Comparison of ENCODE assay signal across 5 cellular contexts in genomic region chr9:104351726-104352125, GRCh38.
"Had no signal": no experiment of that assay in that cellular context is flagged by ENCODE, and none has a peak within 500 bp of the region (broad histone marks: within the 10 kb centered on the region; RNA-seq: fewer than 3 reads in every experiment).

No MANE protein-coding gene starts in this region.

- H3K4me2 ChIP-seq: KMS-11 had no signal

- H3K27ac ChIP-seq: HL-60, KMS-11 had no signal

- DNase-seq: KBM-7, KG1 had no signal

- H3K9ac ChIP-seq: KMS-11 had no signal

- FAIRE-seq: HTR-8/SVneo had no signal
